In the genomic region with DNA sequence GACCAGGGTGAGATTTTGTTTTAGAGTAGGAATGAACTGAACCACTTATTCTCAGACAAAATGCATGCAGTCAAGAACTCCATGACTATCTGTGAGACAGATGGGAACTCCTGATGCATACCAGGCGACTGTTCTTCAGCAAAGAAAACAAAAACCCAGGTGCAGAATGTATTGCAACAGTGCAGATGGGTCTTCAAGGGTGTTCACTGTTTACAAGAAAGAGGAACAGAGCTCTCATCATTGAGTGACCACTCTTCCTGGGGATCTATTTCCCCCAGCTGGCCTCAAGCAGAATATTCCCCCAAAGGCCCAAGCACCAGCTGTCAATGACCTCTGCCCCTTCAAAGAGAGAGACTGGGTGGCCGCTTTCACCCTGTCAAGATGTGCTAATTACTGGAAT, we compare ENCODE assay signal across 35 cellular contexts. TPM values are rescaled to one million over a fixed set of nuclear protein-coding genes. Genes with fewer than 3 reads are reported as not detected.
A peak's percentile ranks its signal among the peaks of the same experiment; 100 is the strongest.
DNase-seq lines count a peak whose midpoint lies in the region; ATAC-seq and TF ChIP-seq lines count a peak whose summit lies in the region.
"Had no signal": no experiment of that assay in that cellular context is flagged by ENCODE, and none has a peak within 500 bp of the region (broad histone marks: within the 10 kb centered on the region; RNA-seq: fewer than 3 reads in every experiment).

No MANE protein-coding gene starts in this region.

- H3K36me3 ChIP-seq in BLaER1 (no peaks in the 10 kb centered on the region), right lobe of liver (no peaks in the 10 kb centered on the region)
- H3K36me3 ChIP-seq: breast epithelium, pancreas, right atrium auricular region, spleen, thoracic aorta, uterus had no signal

- H3K9ac ChIP-seq in BLaER1, result no peak overlapping the region
- H3K9ac ChIP-seq: KMS-11, SK-N-SH had no signal

- TF ChIP-seq POLR2A in right lobe of liver (IDR thresholded peaks at IDR 0.05), result no peak

- intact Hi-C loops in right lobe of liver (cut with DNase I), result no loop called here

- 10% methylated on average over 1 of the region's 2 CpGs for WGBS in right lobe of liver (ENCODE audit: insufficient coverage, low coverage, low lambda C conversion rate, missing lambda C conversion rate)

- H3K27me3 ChIP-seq in BLaER1, result no peaks in the 10 kb centered on the region
- H3K27me3 ChIP-seq in right lobe of liver, result peaks cover 0 to 6% of the 10 kb centered on the region in 2 donors
- H3K27me3 ChIP-seq: breast epithelium, right atrium auricular region, spleen, uterus had no signal

- peak; percentile 16 for DNase-seq in germinal center (ENCODE audit: low spot score)
- DNase-seq in right lobe of liver, result no peak
- DNase-seq in superior temporal gyrus (ENCODE audit: extremely low spot score), result no peak
- DNase-seq in LoVo (ENCODE audit: low spot score), result no peak
- DNase-seq in T-helper 1 cell, result no peak
- DNase-seq: activated CD4-positive, alpha-beta T cell treated with anti-CD3 and anti-CD28 coated beads, Interleukin-2, amount 50 U/mL, for 4 hours; activated CD8-positive, alpha-beta memory T cell treated with anti-CD3 and anti-CD28 coated beads, Interleukin-2, amount 50 U/mL, for 4 hours; activated naive CD4-positive, alpha-beta T cell treated with anti-CD3 and anti-CD28 coated beads, Interleukin-2, amount 50 U/mL, for 16 hours; amygdala; COR-L47; effector memory CD4-positive, alpha-beta T cell; foreskin fibroblast; HCEC 1CT; left ventricle myocardium superior; midbrain; natural killer cell; NCI-H146; NCI-H69; pancreas; SK-N-SH; spleen; stimulated activated CD4-positive, alpha-beta T cell treated with anti-CD3 and anti-CD28 coated beads, Interleukin-4, amount 100 ng/mL, for 1 hour; stimulated activated naive CD4-positive, alpha-beta T cell treated with Interleukin-2 at 50 U/mL for 16 hours; T1000; uterus had no signal

- H3K9me3 ChIP-seq in BLaER1, result no peaks in the 10 kb centered on the region
- H3K9me3 ChIP-seq in right lobe of liver, result no peaks in the 10 kb centered on the region
- H3K9me3 ChIP-seq: breast epithelium, pancreas, right atrium auricular region, spleen, thoracic aorta, uterus had no signal

- no peak overlapping the region for H3K27ac ChIP-seq in BLaER1
- no peak overlapping the region for H3K27ac ChIP-seq in right lobe of liver
- H3K27ac ChIP-seq: breast epithelium, hepatocyte, KMS-11, pancreas, right atrium auricular region, spleen, thoracic aorta, uterus had no signal

- H3K4me1 ChIP-seq in BLaER1, result peaks cover 12% of the 10 kb centered on the region; the same call in 1 of the 2 replicates
- H3K4me1 ChIP-seq in right lobe of liver, result no peaks in the 10 kb centered on the region
- H3K4me1 ChIP-seq: breast epithelium, pancreas, right atrium auricular region, spleen, uterus had no signal

- no peak overlapping the region for H3K4me3 ChIP-seq in BLaER1
- no peak overlapping the region for H3K4me3 ChIP-seq in right lobe of liver
- H3K4me3 ChIP-seq: breast epithelium, hepatocyte, pancreas, right atrium auricular region, spleen, thoracic aorta, uterus had no signal

- ATAC-seq in GM19043 (IDR thresholded peaks at IDR 0.05; ENCODE audit: low read depth, unreplicated experiment), result peak; percentile 68
- ATAC-seq in HG03108 (IDR thresholded peaks at IDR 0.05; ENCODE audit: unreplicated experiment), result peak; percentile 52
- ATAC-seq in right lobe of liver, result no peak
- ATAC-seq: left ventricle myocardium superior, natural killer cell, pancreas had no signal

- H3K4me2 ChIP-seq in BLaER1, result peak overlapping the region; percentile 17; the same call in 1 of the 2 replicates
- H3K4me2 ChIP-seq: hepatocyte, KMS-11, SK-N-SH had no signal

- no peaks in the 10 kb centered on the region for H4K20me1 ChIP-seq in BLaER1

- TF ChIP-seq CTCF in right lobe of liver (IDR thresholded peaks at IDR 0.05), result no peak

RNA-seq across cellular contexts. Expression of gene BMP3, which starts 39.7 kb away (rescaled TPM):
- total RNA-seq in right lobe of liver, result not detected
- total RNA-seq: A673, Daoy, left ventricle myocardium superior, natural killer cell had no signal

Comparison
In these comparisons a context has a peak if more than half of its experiments do, and no peak if none do; other contexts are left out.
1. ATAC-seq: peak in GM19043 (single experiment) and HG03108 (single experiment); none in right lobe of liver (0 of 4).